Comparison of ENCODE assay signal across 23 cellular contexts in genomic region chr3:8097690-8098089, GRCh38.
"Had no signal": no experiment of that assay in that cellular context is flagged by ENCODE, and none has a peak within 500 bp of the region (broad histone marks: within the 10 kb centered on the region; RNA-seq: fewer than 3 reads in every experiment).

No MANE protein-coding gene starts in this region.

- H3K27ac ChIP-seq: sigmoid colon, thoracic aorta, upper lobe of right lung had no signal

- H3K4me1 Mint-ChIP-seq: activated B cell treated with CpG ODN at 0.5 μM for 24 hours; activated CD4-positive, alpha-beta T cell treated with anti-CD3 and anti-CD28 coated beads, Interleukin-2, amount 10 ng/mL, durations not matched to agents 24 days and 14 days; mesothelial cell of epicardium; stimulated activated naive B cell treated with anti-CD40 and anti-IgM and Interleukin-4, amounts not matched to agents 10 μg/mL and 1 μg/mL and 100 μg/mL, for 72 hours had no signal

- H3K36me3 ChIP-seq: sigmoid colon, thoracic aorta, upper lobe of right lung had no signal

- H3K27ac Mint-ChIP-seq: activated B cell treated with CpG ODN at 0.5 μM for 24 hours; activated CD4-positive, alpha-beta T cell treated with anti-CD3 and anti-CD28 coated beads, Interleukin-2, amount 10 ng/mL, durations not matched to agents 24 days and 14 days; activated CD8-positive, alpha-beta T cell treated with anti-CD3 and anti-CD28 coated beads, Interleukin-2, amount 10 ng/mL, durations not matched to agents 7 days and 5 days; dendritic cell treated with granulocyte-macrophage colony-stimulating factor and Interleukin-4, amounts not matched to agents 40 ng/mL and 50 ng/mL, for 4 days; mesothelial cell of epicardium; natural killer cell treated with Interleukin-12 subunit alpha and Interleukin-12 subunit beta and Interleukin-15 and Interleukin-18, amount 100 ng/mL, for 72 hours; stimulated activated naive B cell treated with anti-CD40 and anti-IgM and Interleukin-4, amounts not matched to agents 10 μg/mL and 1 μg/mL and 100 μg/mL, for 72 hours had no signal

- H3K36me3 Mint-ChIP-seq: mesothelial cell of epicardium; natural killer cell treated with Interleukin-12 subunit alpha and Interleukin-12 subunit beta and Interleukin-15 and Interleukin-18, amount 100 ng/mL, for 72 hours; stimulated activated naive B cell treated with anti-CD40 and anti-IgM and Interleukin-4, amounts not matched to agents 10 μg/mL and 1 μg/mL and 100 μg/mL, for 72 hours had no signal

- H3K4me3 ChIP-seq: lung, sigmoid colon, thoracic aorta, upper lobe of right lung had no signal

- ATAC-seq: activated CD8-positive, alpha-beta T cell treated with anti-CD3 and anti-CD28 coated beads, Interleukin-2, amount 10 ng/mL, durations not matched to agents 7 days and 5 days; left lobe of liver; natural killer cell treated with Interleukin-12 subunit alpha and Interleukin-12 subunit beta and Interleukin-15 and Interleukin-18, amount 100 ng/mL, for 72 hours; stimulated activated naive B cell treated with anti-CD40 and anti-IgM and Interleukin-4, amounts not matched to agents 10 μg/mL and 1 μg/mL and 100 μg/mL, for 72 hours; upper lobe of right lung had no signal

- H3K27me3 Mint-ChIP-seq: activated B cell treated with CpG ODN at 0.5 μM for 24 hours; activated CD4-positive, alpha-beta T cell treated with anti-CD3 and anti-CD28 coated beads, Interleukin-2, amount 10 ng/mL, durations not matched to agents 24 days and 14 days; dendritic cell treated with granulocyte-macrophage colony-stimulating factor and Interleukin-4, amounts not matched to agents 40 ng/mL and 50 ng/mL, for 4 days; stimulated activated naive B cell treated with anti-CD40 and anti-IgM and Interleukin-4, amounts not matched to agents 10 μg/mL and 1 μg/mL and 100 μg/mL, for 72 hours had no signal

- DNase-seq: activated B cell treated with CpG ODN at 0.5 μM for 24 hours; activated CD4-positive, alpha-beta T cell treated with anti-CD3 and anti-CD28 coated beads, Interleukin-2, amount 10 ng/mL, durations not matched to agents 24 days and 14 days; activated CD8-positive, alpha-beta T cell treated with anti-CD3 and anti-CD28 coated beads, Interleukin-2, amount 10 ng/mL, durations not matched to agents 7 days and 5 days; activated effector memory CD4-positive, alpha-beta T cell treated with anti-CD3 and anti-CD28 coated beads, Interleukin-2, amount 50 U/mL, for 16 hours; activated naive CD4-positive, alpha-beta T cell treated with anti-CD3 and anti-CD28 coated beads, Interleukin-2, amount 50 U/mL, for 16 hours; activated T-cell treated with anti-CD3 and anti-CD28 coated beads, Interleukin-2, amount 50 U/mL, for 48 hours; aorta; cerebellar nuclear complex; effector CD8-positive, alpha-beta T cell; foreskin fibroblast; hypothalamus; islet precursor cell; nucleus accumbens; posterior cingulate gyrus; sigmoid colon; stimulated activated naive B cell treated with anti-CD40 and anti-IgM and Interleukin-4, amounts not matched to agents 10 μg/mL and 1 μg/mL and 100 μg/mL, for 72 hours; upper lobe of right lung had no signal

- H3K4me1 ChIP-seq: sigmoid colon, upper lobe of right lung had no signal

- H3K9me3 Mint-ChIP-seq: activated B cell treated with CpG ODN at 0.5 μM for 24 hours; activated CD4-positive, alpha-beta T cell treated with anti-CD3 and anti-CD28 coated beads, Interleukin-2, amount 10 ng/mL, durations not matched to agents 24 days and 14 days; dendritic cell treated with granulocyte-macrophage colony-stimulating factor and Interleukin-4, amounts not matched to agents 40 ng/mL and 50 ng/mL, for 4 days; mesothelial cell of epicardium; natural killer cell treated with Interleukin-12 subunit alpha and Interleukin-12 subunit beta and Interleukin-15 and Interleukin-18, amount 100 ng/mL, for 72 hours; stimulated activated naive B cell treated with anti-CD40 and anti-IgM and Interleukin-4, amounts not matched to agents 10 μg/mL and 1 μg/mL and 100 μg/mL, for 72 hours had no signal

- H3K9me3 ChIP-seq: sigmoid colon, thoracic aorta, upper lobe of right lung had no signal

- H3K4me3 Mint-ChIP-seq: activated B cell treated with CpG ODN at 0.5 μM for 24 hours; activated CD4-positive, alpha-beta T cell treated with anti-CD3 and anti-CD28 coated beads, Interleukin-2, amount 10 ng/mL, durations not matched to agents 24 days and 14 days; activated CD8-positive, alpha-beta T cell treated with anti-CD3 and anti-CD28 coated beads, Interleukin-2, amount 10 ng/mL, durations not matched to agents 7 days and 5 days; dendritic cell treated with granulocyte-macrophage colony-stimulating factor and Interleukin-4, amounts not matched to agents 40 ng/mL and 50 ng/mL, for 4 days; mesothelial cell of epicardium; natural killer cell treated with Interleukin-12 subunit alpha and Interleukin-12 subunit beta and Interleukin-15 and Interleukin-18, amount 100 ng/mL, for 72 hours; stimulated activated naive B cell treated with anti-CD40 and anti-IgM and Interleukin-4, amounts not matched to agents 10 μg/mL and 1 μg/mL and 100 μg/mL, for 72 hours had no signal

- H3K27me3 ChIP-seq: sigmoid colon, upper lobe of right lung had no signal
